In genomic region chr1:232547938-232548484, GRCh38 we compare ENCODE assay signal across 17 cellular contexts.
DNase-seq lines count a peak whose midpoint lies in the region; ATAC-seq and TF ChIP-seq lines count a peak whose summit lies in the region.
"Had no signal": no experiment of that assay in that cellular context is flagged by ENCODE, and none has a peak within 500 bp of the region (broad histone marks: within the 10 kb centered on the region; RNA-seq: fewer than 3 reads in every experiment).

No MANE protein-coding gene starts in this region.

- ATAC-seq in GM21717 (IDR thresholded peaks at IDR 0.05; ENCODE audit: unreplicated experiment) (no peak), mucosa of descending colon (no peak)
- ATAC-seq: gastroesophageal sphincter, GM12878 had no signal

- H4K20me1 ChIP-seq in smooth muscle cell (ENCODE audit: low read depth), result peaks cover 24% of the 10 kb centered on the region

- WGBS in smooth muscle cell (ENCODE audit: low lambda C conversion rate), result 23% methylated on average over 2 of the region's 2 CpGs

- no peak overlapping the region for H2AFZ ChIP-seq in smooth muscle cell (ENCODE audit: low read depth)

- no peak overlapping the region for H3K9ac ChIP-seq in smooth muscle cell (ENCODE audit: low read depth)

- DNase-seq in NCI-H510A treated with DMSO at 0.1 percent for 48 hours (lab: John Stamatoyannopoulos, UW), result peak; percentile 48
- DNase-seq in NCI-H510A (lab: John Stamatoyannopoulos, UW), result no peak
- DNase-seq in NCI-H1930 (lab: John Stamatoyannopoulos, UW), result peak; percentile 49 to 76
- peak; percentile 50 for DNase-seq in NCI-H82 treated with DMSO at 0.1 percent for 48 hours (lab: John Stamatoyannopoulos, UW; ENCODE audit: unreplicated experiment)
- no peak for DNase-seq in smooth muscle cell (lab: John Stamatoyannopoulos, UW; ENCODE audit: unreplicated experiment)
- no peak for DNase-seq in T-helper 2 cell
- no peak for DNase-seq in mucosa of descending colon
- DNase-seq: cerebellar nuclear complex; effector CD4-positive, alpha-beta T cell; erythroblast; KG1; NCI-H446; OCI-M1; SHP77 treated with DMSO at 0.1 percent for 48 hours had no signal

- no peak for TF ChIP-seq CTCF in smooth muscle cell (IDR thresholded peaks at IDR 0.05; ENCODE audit: borderline replicate concordance, insufficient read depth, poor library complexity, severe bottlenecking)
- TF ChIP-seq CTCF in mucosa of descending colon (IDR thresholded peaks at IDR 0.05), result no peak

- no peak overlapping the region for H3K4me3 ChIP-seq in smooth muscle cell
- no peak overlapping the region for H3K4me3 ChIP-seq in mucosa of descending colon
- H3K4me3 ChIP-seq: gastroesophageal sphincter, GM12878 had no signal

- H3K27ac ChIP-seq in smooth muscle cell (ENCODE audit: low read depth), result peak overlapping the region; percentile 91
- H3K27ac ChIP-seq: gastroesophageal sphincter had no signal

- H3K4me1 ChIP-seq in smooth muscle cell (ENCODE audit: low read depth) (peaks cover 46% of the 10 kb centered on the region), mucosa of descending colon (ENCODE audit: low read depth) (no peaks in the 10 kb centered on the region)

- intact Hi-C loops in mucosa of descending colon (cut with DNase I, micrococcal nuclease), result no loop called here

- H3K79me2 ChIP-seq in smooth muscle cell (ENCODE audit: low read depth), result peaks cover 79% of the 10 kb centered on the region

- H3K27me3 ChIP-seq in smooth muscle cell (ENCODE audit: low read depth), result no peaks in the 10 kb centered on the region
- H3K27me3 ChIP-seq: gastroesophageal sphincter had no signal

- peak overlapping the region; percentile 73 for H3K4me2 ChIP-seq in smooth muscle cell

- peaks cover 33% of the 10 kb centered on the region for H3F3A ChIP-seq in smooth muscle cell (ENCODE audit: low read depth)

- no peaks in the 10 kb centered on the region for H3K9me3 ChIP-seq in smooth muscle cell (replicated peaks; ENCODE audit: low read depth)
- no peaks in the 10 kb centered on the region for H3K9me3 ChIP-seq in mucosa of descending colon
- H3K9me3 ChIP-seq: gastroesophageal sphincter had no signal

- H3K36me3 ChIP-seq in smooth muscle cell (ENCODE audit: low read depth), result no peaks in the 10 kb centered on the region
- no peaks in the 10 kb centered on the region for H3K36me3 ChIP-seq in mucosa of descending colon (ENCODE audit: low read depth)
- H3K36me3 ChIP-seq: gastroesophageal sphincter had no signal

Comparison
In these comparisons a context has a peak if more than half of its experiments do, and no peak if none do; other contexts are left out.
1. DNase-seq: peak in NCI-H510A treated with DMSO at 0.1 percent for 48 hours (single experiment), NCI-H1930 (2 of 2) and NCI-H82 treated with DMSO at 0.1 percent for 48 hours (single experiment); none in NCI-H510A (single experiment), smooth muscle cell (single experiment), T-helper 2 cell (0 of 5) and mucosa of descending colon (0 of 3).